In the genomic region with DNA sequence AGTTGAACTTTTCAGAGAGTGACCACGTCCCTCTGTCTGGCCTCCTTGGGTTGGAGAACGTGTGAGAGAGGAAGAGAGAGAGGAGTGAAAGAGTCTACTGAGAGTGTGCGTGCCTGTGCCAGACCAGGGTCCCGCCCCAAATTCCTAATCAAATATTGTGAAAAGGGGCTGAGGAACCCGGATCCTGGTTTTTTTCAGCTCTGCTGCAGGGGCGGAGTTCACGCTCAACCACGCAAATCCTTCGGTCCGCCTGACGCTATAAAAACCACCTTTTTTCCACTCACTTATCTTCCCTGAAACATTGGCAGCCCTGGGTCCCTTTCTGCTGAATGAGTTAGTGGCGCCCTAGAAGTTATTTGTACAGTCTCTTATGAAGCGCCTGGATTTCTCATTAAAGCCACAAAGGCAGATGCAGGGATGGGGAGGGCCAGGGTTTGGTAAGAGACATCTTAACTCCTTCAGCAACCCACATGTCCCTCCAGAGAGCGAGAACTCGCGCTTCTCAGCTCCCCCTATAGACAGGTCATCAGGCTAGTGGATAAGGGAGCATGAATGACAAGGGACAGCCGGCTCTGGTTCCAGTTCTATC, we compare ENCODE assay signal across 7 cellular contexts. TPM values are rescaled to one million over a fixed set of nuclear protein-coding genes. Genes with fewer than 3 reads are reported as not detected.
DNase-seq lines count a peak whose midpoint lies in the region; ATAC-seq and TF ChIP-seq lines count a peak whose summit lies in the region.

A gene (minus strand): TSS at position 86 of the 589 bp plus-strand sequence. CDS start 2,852 bp downstream, outside the sequence.

- CTCF ChIA-PET in WTC11 (lab: Charles Lee), result interaction anchor here (0.9 to 3.8 kb wide), 14 partner anchors 9 to 311 kb away, joined by 3 to 40 read pairs (median 3); a partner anchor contains a TSS

- H3K4me3 Mint-ChIP-seq in WTC11, result no peak within 1 kb of the TSS
- H3K4me3 Mint-ChIP-seq in stimulated activated naive B cell treated with anti-CD40 and anti-IgM and Interleukin-4, amounts not matched to agents 10 μg/mL and 1 μg/mL and 100 μg/mL, for 72 hours, result peak within 1 kb of the TSS; percentile 71 to 78

- POLR2A ChIA-PET in WTC11 (lab: Charles Lee), result no interaction called here

- peaks cover 13% of the 10 kb centered on the region for H3K4me1 Mint-ChIP-seq in WTC11
- H3K4me1 Mint-ChIP-seq in stimulated activated naive B cell treated with anti-CD40 and anti-IgM and Interleukin-4, amounts not matched to agents 10 μg/mL and 1 μg/mL and 100 μg/mL, for 72 hours, result peaks cover 20 to 21% of the 10 kb centered on the region in 2 donors

- H3K36me3 Mint-ChIP-seq in WTC11, result no peaks in the 10 kb centered on the region
- H3K36me3 Mint-ChIP-seq in stimulated activated naive B cell treated with anti-CD40 and anti-IgM and Interleukin-4, amounts not matched to agents 10 μg/mL and 1 μg/mL and 100 μg/mL, for 72 hours, result peaks cover 2 to 4% of the 10 kb centered on the region in 2 donors

- peak; percentile 97 for ATAC-seq in WTC11
- ATAC-seq in stimulated activated naive B cell treated with anti-CD40 and anti-IgM and Interleukin-4, amounts not matched to agents 10 μg/mL and 1 μg/mL and 100 μg/mL, for 72 hours (replicated peaks), result peak; percentile 85 to 87

- peaks cover 13% of the 10 kb centered on the region for H3K27me3 Mint-ChIP-seq in WTC11 (ENCODE audit: low read depth)
- H3K27me3 Mint-ChIP-seq in stimulated activated naive B cell treated with anti-CD40 and anti-IgM and Interleukin-4, amounts not matched to agents 10 μg/mL and 1 μg/mL and 100 μg/mL, for 72 hours, result peaks cover 31 to 33% of the 10 kb centered on the region in 2 donors

- 0 out of 2 replicates have a peak, but pooled peaks cover 4% of the 10 kb centered on the region for H3K9me3 Mint-ChIP-seq in WTC11
- peaks cover 0 to 1% of the 10 kb centered on the region in 2 donors for H3K9me3 Mint-ChIP-seq in stimulated activated naive B cell treated with anti-CD40 and anti-IgM and Interleukin-4, amounts not matched to agents 10 μg/mL and 1 μg/mL and 100 μg/mL, for 72 hours

- DNase-seq in GM20000 (ENCODE audit: low spot score) (peak; percentile 41), WTC11 (ENCODE audit: low spot score) (peak; percentile 49), iPS-NIHi11 (ENCODE audit: low spot score) (peak; percentile 72), SW 1271 (lab: John Stamatoyannopoulos, UW) (no peak), ecto neural progenitor cell (ENCODE audit: low spot score) (no peak), GDM1 (lab: John Stamatoyannopoulos, UW) (no peak)
- peak; percentile 8 for DNase-seq in stimulated activated naive B cell treated with anti-CD40 and anti-IgM and Interleukin-4, amounts not matched to agents 10 μg/mL and 1 μg/mL and 100 μg/mL, for 72 hours

- no peak for TF ChIP-seq CTCF in GM20000 (IDR thresholded peaks at IDR 0.05; ENCODE audit: extremely low read depth, missing control alignments)
- no peak for TF ChIP-seq CTCF in WTC11 (IDR thresholded peaks at IDR 0.05)

- H3K27ac Mint-ChIP-seq in WTC11, result no peak within 1 kb of the TSS; the same call in 1 of the 2 replicates
- H3K27ac Mint-ChIP-seq in stimulated activated naive B cell treated with anti-CD40 and anti-IgM and Interleukin-4, amounts not matched to agents 10 μg/mL and 1 μg/mL and 100 μg/mL, for 72 hours, result peak within 1 kb of the TSS; percentile 85

TF ChIP-seq in WTC11, 78 proteins besides CTCF, POLR2A, EP300 and RAD21:
- TF ChIP-seq, protein P1, sequence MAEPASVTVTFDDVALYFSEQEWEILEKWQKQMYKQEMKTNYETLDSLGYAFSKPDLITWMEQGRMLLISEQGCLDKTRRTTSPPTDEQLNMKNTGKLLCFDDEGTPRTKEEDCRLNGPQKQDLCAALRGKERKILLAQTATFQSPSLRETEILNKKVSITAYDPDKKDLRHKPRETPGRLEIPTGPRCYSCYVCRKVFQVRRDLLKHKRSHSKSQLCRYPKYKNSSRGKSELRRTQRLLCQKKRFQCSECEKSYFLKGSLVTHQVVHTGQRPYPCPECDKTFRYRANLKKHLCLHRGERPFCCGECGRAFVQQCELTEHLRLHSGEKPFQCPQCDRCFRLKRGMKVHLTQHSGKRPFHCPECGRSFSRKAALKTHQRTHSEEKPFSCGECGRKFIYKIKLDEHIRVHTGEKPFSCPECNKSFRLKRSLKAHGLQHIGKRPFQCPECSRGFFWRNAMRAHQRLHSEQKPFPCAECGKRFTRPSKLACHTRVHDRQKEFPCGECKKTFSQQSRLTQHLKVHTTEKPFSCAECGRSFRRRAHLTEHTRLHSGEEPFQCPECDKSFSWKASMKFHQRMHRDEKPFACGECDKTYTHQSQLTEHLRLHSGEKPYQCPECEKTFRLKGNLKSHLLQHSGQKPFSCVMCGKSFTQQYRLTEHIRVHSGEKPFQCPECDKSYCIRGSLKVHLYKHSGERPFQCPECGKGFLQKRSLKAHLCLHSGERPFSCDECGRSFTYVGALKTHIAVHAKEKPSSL (CRISPR knock-in tag; conservative IDR thresholded peaks at IDR 0.05), result no peak
- TF ChIP-seq, protein P2, sequence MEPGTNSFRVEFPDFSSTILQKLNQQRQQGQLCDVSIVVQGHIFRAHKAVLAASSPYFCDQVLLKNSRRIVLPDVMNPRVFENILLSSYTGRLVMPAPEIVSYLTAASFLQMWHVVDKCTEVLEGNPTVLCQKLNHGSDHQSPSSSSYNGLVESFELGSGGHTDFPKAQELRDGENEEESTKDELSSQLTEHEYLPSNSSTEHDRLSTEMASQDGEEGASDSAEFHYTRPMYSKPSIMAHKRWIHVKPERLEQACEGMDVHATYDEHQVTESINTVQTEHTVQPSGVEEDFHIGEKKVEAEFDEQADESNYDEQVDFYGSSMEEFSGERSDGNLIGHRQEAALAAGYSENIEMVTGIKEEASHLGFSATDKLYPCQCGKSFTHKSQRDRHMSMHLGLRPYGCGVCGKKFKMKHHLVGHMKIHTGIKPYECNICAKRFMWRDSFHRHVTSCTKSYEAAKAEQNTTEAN (CRISPR knock-in tag; IDR thresholded peaks at IDR 0.05), result no peak

RNA-seq across cellular contexts. Expression of the gene that starts here (rescaled TPM):
- total RNA-seq in WTC11 (2021), result 0.05 to 0.79 TPM (median 0.14 TPM) in 3 replicates

Comparison
In these comparisons a context has a peak if more than half of its experiments do, and no peak if none do; other contexts are left out.
1. Peak in DNase-seq and ATAC-seq in WTC11; RNA of the gene not detected or under 1 TPM.
2. DNase-seq: peak in GM20000 (single experiment), iPS-NIHi11 (single experiment) and stimulated activated naive B cell treated with anti-CD40 and anti-IgM and Interleukin-4, amounts not matched to agents 10 μg/mL and 1 μg/mL and 100 μg/mL, for 72 hours (single experiment); none in SW 1271 (0 of 2), ecto neural progenitor cell (single experiment) and GDM1 (single experiment).